In the genomic region with DNA sequence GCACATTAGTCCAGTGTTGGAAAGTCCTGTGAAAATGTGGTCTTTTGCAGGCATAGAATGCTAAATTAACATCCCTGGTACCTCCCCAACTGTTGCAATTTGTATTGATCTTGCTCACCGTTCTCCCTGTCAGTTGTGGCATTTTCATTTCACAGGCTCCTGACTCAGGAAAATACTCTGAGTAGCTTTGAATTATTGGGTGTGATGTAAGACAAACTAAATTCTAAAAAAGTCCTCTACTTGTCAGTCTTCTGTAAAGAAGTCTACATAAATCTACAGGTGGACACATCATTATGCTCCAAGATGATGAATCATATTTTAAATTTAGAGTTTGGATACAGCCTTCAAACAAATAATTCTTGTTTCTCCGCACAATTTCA, we compare ENCODE assay signal across 17 cellular contexts. TPM values are rescaled to one million over a fixed set of nuclear protein-coding genes. Genes with fewer than 3 reads are reported as not detected.
DNase-seq lines count a peak whose midpoint lies in the region; ATAC-seq and TF ChIP-seq lines count a peak whose summit lies in the region.
"Had no signal": no experiment of that assay in that cellular context is flagged by ENCODE, and none has a peak within 500 bp of the region (broad histone marks: within the 10 kb centered on the region; RNA-seq: fewer than 3 reads in every experiment).

No MANE protein-coding gene starts in this region.

- no peaks in the 10 kb centered on the region for H3K9me3 Mint-ChIP-seq in nephron progenitor cell
- H3K9me3 Mint-ChIP-seq in CD14-positive monocyte = no peaks in the 10 kb centered on the region
- H3K9me3 Mint-ChIP-seq: CD4-positive, CD25-positive, alpha-beta regulatory T cell; H9 had no signal

- H3K27ac ChIP-seq in ACC112 (ENCODE audit: low read depth, low read length) (peak overlapping the region; percentile 61), HEK293 (ENCODE audit: extremely low read depth, low read depth, low read length) (no peak overlapping the region), PC-9 (peak overlapping the region; percentile 20)
- H3K27ac ChIP-seq: BLaER1 treated with 17β-estradiol and CSF1 and Interleukin-3, amounts not matched to agents 10 nM and 100 nM had no signal

- H3F3A ChIP-seq in PC-9 (ENCODE audit: insufficient read depth, low read depth) = peaks cover 38% of the 10 kb centered on the region

- TF ChIP-seq CTCF in HEK293 (tag by site-specific recombination; IDR thresholded peaks at IDR 0.05) = no peak
- no peak for TF ChIP-seq CTCF in PC-9 (conservative IDR thresholded peaks at IDR 0.05)
- no peak for TF ChIP-seq CTCF in nephron progenitor cell (IDR thresholded peaks at IDR 0.05)
- TF ChIP-seq CTCF in CD14-positive monocyte (IDR thresholded peaks at IDR 0.05) = no peak

- H3K9me3 ChIP-seq in HEK293 (ENCODE audit: control insufficient read depth, insufficient read depth, low read depth, low read length) (no peaks in the 10 kb centered on the region), PC-9 (ENCODE audit: insufficient read depth, low read depth) (no peaks in the 10 kb centered on the region)
- H3K9me3 ChIP-seq: BLaER1 treated with 17β-estradiol and CSF1 and Interleukin-3, amounts not matched to agents 10 nM and 100 nM; Caco-2 had no signal

- peaks cover 11% of the 10 kb centered on the region for H3K27me3 Mint-ChIP-seq in nephron progenitor cell (ENCODE audit: low read depth, poor library complexity)
- peaks cover 1 to 5% (median 2%) of the 10 kb centered on the region in 3 donors for H3K27me3 Mint-ChIP-seq in CD14-positive monocyte (ENCODE audit: low read depth in 3 of 3)

- H3K4me1 ChIP-seq in ACC112 (ENCODE audit: control insufficient read depth, insufficient read depth, low read length, unreplicated experiment) = peaks cover 20% of the 10 kb centered on the region
- peaks cover 13% of the 10 kb centered on the region for H3K4me1 ChIP-seq in HEK293 (ENCODE audit: control insufficient read depth, insufficient read depth, low read length)
- peaks cover 48% of the 10 kb centered on the region for H3K4me1 ChIP-seq in PC-9 (replicated peaks; ENCODE audit: insufficient read depth)
- H3K4me1 ChIP-seq: BLaER1 treated with 17β-estradiol and CSF1 and Interleukin-3, amounts not matched to agents 10 nM and 100 nM; Caco-2 had no signal

- DNase-seq in PC-9 (peak in 1 of 2 experiments; percentile 54), nephron progenitor cell (no peak), NCI-H2081 treated with DMSO at 0.1 percent for 48 hours (lab: John Stamatoyannopoulos, UW) (no peak), CD14-positive monocyte (ENCODE audit: low spot score) (no peak), activated T-cell treated with anti-CD3 and anti-CD28 coated beads for 4 hours (no peak)
- DNase-seq: 8988T; Caco-2; CD4-positive, CD25-positive, alpha-beta regulatory T cell; GOT3; KG1 had no signal

- H3K36me3 ChIP-seq in ACC112 (ENCODE audit: insufficient read depth, low read length) = no peaks in the 10 kb centered on the region
- no peaks in the 10 kb centered on the region for H3K36me3 ChIP-seq in HEK293 (ENCODE audit: control insufficient read depth in 2 of 2, insufficient read depth in 1 of 2, low read length in 2 of 2)
- no peaks in the 10 kb centered on the region for H3K36me3 ChIP-seq in PC-9 (ENCODE audit: low read depth)
- H3K36me3 ChIP-seq: BLaER1 treated with 17β-estradiol and CSF1 and Interleukin-3, amounts not matched to agents 10 nM and 100 nM had no signal

- H3K27ac Mint-ChIP-seq in nephron progenitor cell (no peak overlapping the region), CD14-positive monocyte (no peak overlapping the region)
- H3K27ac Mint-ChIP-seq: B cell; CD4-positive, CD25-positive, alpha-beta regulatory T cell had no signal

- H3K9me2 ChIP-seq in PC-9 (ENCODE audit: insufficient read depth) = no peaks in the 10 kb centered on the region

- H3K4me3 Mint-ChIP-seq in nephron progenitor cell (peak overlapping the region; percentile 56), CD14-positive monocyte (no peak overlapping the region)
- H3K4me3 Mint-ChIP-seq: B cell; CD4-positive, CD25-positive, alpha-beta regulatory T cell; H9 had no signal

- peak overlapping the region; percentile 20 for H3K4me2 ChIP-seq in PC-9
- H3K4me2 ChIP-seq: BLaER1 treated with 17β-estradiol and CSF1 and Interleukin-3, amounts not matched to agents 10 nM and 100 nM had no signal

- no peak overlapping the region for H3K4me3 ChIP-seq in ACC112 (ENCODE audit: low read depth, low read length)
- no peak overlapping the region for H3K4me3 ChIP-seq in HEK293 (ENCODE audit: low read depth, low read length)
- no peak overlapping the region for H3K4me3 ChIP-seq in PC-9
- H3K4me3 ChIP-seq: BLaER1 treated with 17β-estradiol and CSF1 and Interleukin-3, amounts not matched to agents 10 nM and 100 nM had no signal

- POLR2A ChIA-PET in HEK293 (lab: Yijun Ruan, JAX) (no interaction called here), PC-9 (lab: Charles Lee; ENCODE audit: unreplicated experiment) (interaction anchor here (0.5 kb wide), 1 partner anchor 39 kb away, joined by 3 read pairs; no protein-coding TSS in a partner anchor)

- no peaks in the 10 kb centered on the region for H4K20me1 ChIP-seq in PC-9 (ENCODE audit: insufficient read depth)
- H4K20me1 ChIP-seq: BLaER1 treated with 17β-estradiol and CSF1 and Interleukin-3, amounts not matched to agents 10 nM and 100 nM had no signal

- BruUV-seq in PC-9 (replicated peaks; lab: Mats Ljungman, UMichigan) = no TSS peak

- peaks cover 82% of the 10 kb centered on the region for H3K4me1 Mint-ChIP-seq in nephron progenitor cell
- H3K4me1 Mint-ChIP-seq in CD14-positive monocyte = no peaks in the 10 kb centered on the region
- H3K4me1 Mint-ChIP-seq: B cell; CD4-positive, CD25-positive, alpha-beta regulatory T cell had no signal

- intact Hi-C loops in PC-9 (cut with micrococcal nuclease; ENCODE audit: unreplicated experiment) (loop anchor here (5.0 kb wide), 1 partner anchor 44 kb away; no protein-coding TSS in a partner anchor), CD14-positive monocyte (cut with micrococcal nuclease) (no loop called here)

- H3K79me2 ChIP-seq in ACC112 (ENCODE audit: control insufficient read depth, insufficient read depth, low read length, unreplicated experiment) (no peaks in the 10 kb centered on the region), PC-9 (ENCODE audit: low read depth) (no peaks in the 10 kb centered on the region)

- no peak for ATAC-seq in GM21529 (IDR thresholded peaks at IDR 0.05; ENCODE audit: unreplicated experiment)

- H3K27me3 ChIP-seq in ACC112 (ENCODE audit: insufficient read depth, low read length) (no peaks in the 10 kb centered on the region), PC-9 (ENCODE audit: insufficient read depth, low read depth) (no peaks in the 10 kb centered on the region)
- H3K27me3 ChIP-seq: BLaER1 treated with 17β-estradiol and CSF1 and Interleukin-3, amounts not matched to agents 10 nM and 100 nM had no signal

- CTCF ChIA-PET in HEK293 (lab: Yijun Ruan, JAX) = no interaction called here
- CTCF ChIA-PET in PC-9 (lab: Charles Lee) = interaction anchor here (0.5 to 1.4 kb wide), 2 partner anchors 18 to 40 kb away, joined by 5 to 7 read pairs; no protein-coding TSS in a partner anchor

- H2AFZ ChIP-seq in ACC112 (ENCODE audit: low read length, unreplicated experiment) (no peak overlapping the region), PC-9 (no peak overlapping the region)

- no peaks in the 10 kb centered on the region for H3K36me3 Mint-ChIP-seq in nephron progenitor cell (ENCODE audit: low read depth)
- H3K36me3 Mint-ChIP-seq in CD14-positive monocyte = no peaks in the 10 kb centered on the region
- H3K36me3 Mint-ChIP-seq: CD4-positive, CD25-positive, alpha-beta regulatory T cell had no signal

TF ChIP-seq in HEK293, 187 proteins besides CTCF, POLR2A, EP300 and RAD21:
- TF ChIP-seq SCRT2 (tag by site-specific recombination; IDR thresholded peaks at IDR 0.05) (peak; percentile 89), KLF9 (tag by site-specific recombination; IDR thresholded peaks at IDR 0.05; ENCODE audit: low read depth) (no peak), PATZ1 (tag by site-specific recombination; IDR thresholded peaks at IDR 0.05) (0 out of 2 replicates have a peak, but pooled peaks have one; percentile 1), ZNF629 (tag by site-specific recombination; IDR thresholded peaks at IDR 0.05) (no peak)
- TF ChIP-seq, protein P1, sequence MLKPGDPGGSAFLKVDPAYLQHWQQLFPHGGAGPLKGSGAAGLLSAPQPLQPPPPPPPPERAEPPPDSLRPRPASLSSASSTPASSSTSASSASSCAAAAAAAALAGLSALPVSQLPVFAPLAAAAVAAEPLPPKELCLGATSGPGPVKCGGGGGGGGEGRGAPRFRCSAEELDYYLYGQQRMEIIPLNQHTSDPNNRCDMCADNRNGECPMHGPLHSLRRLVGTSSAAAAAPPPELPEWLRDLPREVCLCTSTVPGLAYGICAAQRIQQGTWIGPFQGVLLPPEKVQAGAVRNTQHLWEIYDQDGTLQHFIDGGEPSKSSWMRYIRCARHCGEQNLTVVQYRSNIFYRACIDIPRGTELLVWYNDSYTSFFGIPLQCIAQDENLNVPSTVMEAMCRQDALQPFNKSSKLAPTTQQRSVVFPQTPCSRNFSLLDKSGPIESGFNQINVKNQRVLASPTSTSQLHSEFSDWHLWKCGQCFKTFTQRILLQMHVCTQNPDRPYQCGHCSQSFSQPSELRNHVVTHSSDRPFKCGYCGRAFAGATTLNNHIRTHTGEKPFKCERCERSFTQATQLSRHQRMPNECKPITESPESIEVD (tag by site-specific recombination; IDR thresholded peaks at IDR 0.05) = 0 out of 2 replicates have a peak, but pooled peaks have one; percentile 5
TF ChIP-seq in HEK293: peak in this region for 3.

RNA-seq across cellular contexts. Expression of gene MARCHF10, which starts 47.2 kb away (rescaled TPM):
- total RNA-seq in PC-9 (2021) = 8.0 and 9.6 TPM in 2 replicates
- polyA plus RNA-seq in CD14-positive monocyte = not detected
- total RNA-seq: A673; B cell; Caco-2; CD4-positive, CD25-positive, alpha-beta regulatory T cell; H9 had no signal
